15 cellular contexts compared by ENCODE assay signal in the genomic region with DNA sequence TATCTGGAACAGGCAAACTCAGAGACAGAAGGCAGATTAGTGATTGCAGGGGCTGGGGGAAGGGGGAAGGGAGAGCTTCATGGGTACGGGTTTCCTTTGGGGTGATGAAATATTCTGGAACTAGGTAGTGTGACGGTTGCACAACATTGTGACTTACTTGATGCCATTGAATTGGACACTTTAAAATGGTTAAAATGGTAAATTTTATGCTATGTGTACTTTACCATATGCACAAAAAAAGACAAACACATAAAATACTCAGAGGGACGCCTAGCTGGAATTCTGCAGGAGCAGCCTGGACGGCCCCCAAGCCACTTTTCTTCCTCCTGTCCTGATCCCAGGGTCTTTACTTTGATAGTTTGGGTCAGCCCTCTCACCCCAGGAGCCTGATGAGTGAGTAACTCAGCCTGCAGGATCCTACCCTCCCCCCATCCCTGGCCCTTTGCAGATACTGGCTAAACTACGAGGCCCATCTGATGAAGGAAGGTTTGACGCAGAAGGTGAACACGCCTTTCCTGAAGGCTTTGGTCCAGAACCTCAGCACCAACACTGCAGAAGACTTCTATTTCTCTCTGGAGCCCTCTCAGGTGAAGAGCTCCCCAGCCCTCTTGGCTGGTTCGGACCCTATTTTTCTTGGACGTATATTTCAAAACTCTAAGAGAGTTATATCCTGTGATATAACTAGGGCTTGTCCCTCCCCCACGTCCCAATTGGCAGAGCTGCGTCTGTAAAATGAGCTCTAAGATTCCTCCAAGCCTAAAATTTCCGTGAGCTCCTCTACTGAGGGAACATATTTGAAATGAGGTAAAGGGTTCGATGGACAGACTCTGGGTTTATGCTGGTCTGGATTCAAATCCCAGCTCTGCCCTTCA. TPM values are rescaled to one million over a fixed set of nuclear protein-coding genes. Genes with fewer than 3 reads are reported as not detected.
A peak's percentile ranks its signal among the peaks of the same experiment; 100 is the strongest.
DNase-seq lines count a peak whose midpoint lies in the region; ATAC-seq and TF ChIP-seq lines count a peak whose summit lies in the region.
"Had no signal": no experiment of that assay in that cellular context is flagged by ENCODE, and none has a peak within 500 bp of the region (broad histone marks: within the 10 kb centered on the region; RNA-seq: fewer than 3 reads in every experiment).

No MANE protein-coding gene starts in this region.

- H4K5ac ChIP-seq in H9 (ENCODE audit: insufficient read length, low read depth, low read length) = no peak overlapping the region

- H2BK20ac ChIP-seq in H9 (ENCODE audit: low read depth, low read length, poor library complexity, severe bottlenecking) = no peak overlapping the region

- H2BK120ac ChIP-seq in H9 (ENCODE audit: low read depth, low read length, poor library complexity, severe bottlenecking) (no peak overlapping the region), neuronal stem cell (ENCODE audit: low read depth, low read length) (no peak overlapping the region)

- H3K27ac ChIP-seq in H9 (ENCODE audit: insufficient read length, low read depth, low read length) (no peak overlapping the region), neuronal stem cell (replicated peaks; ENCODE audit: low read length) (peak overlapping the region; percentile 21), ascending aorta (no peak overlapping the region)
- H3K27ac ChIP-seq: SJCRH30 had no signal

- H2BK15ac ChIP-seq in H9 (ENCODE audit: low read depth, low read length) = no peak overlapping the region
- no peak overlapping the region for H2BK15ac ChIP-seq in neuronal stem cell (ENCODE audit: low read length)

- WGBS in H9 (ENCODE audit: extremely low coverage, insufficient read length, low lambda C conversion rate) = no CpG with 5 or more reads among the region's 13 CpGs
- no CpG with 5 or more reads among the region's 13 CpGs for WGBS in neuronal stem cell (ENCODE audit: extremely low coverage in 2 of 2, insufficient read length in 2 of 2, insufficient replicate concordance in 1 of 2), 2 donors

- no peaks in the 10 kb centered on the region for H3K36me3 ChIP-seq in neuronal stem cell (replicated peaks in 1 of 2; ENCODE audit: control insufficient read depth in 2 of 2, insufficient read depth in 2 of 2, low read length in 2 of 2)
- H3K36me3 ChIP-seq in ascending aorta = no peaks in the 10 kb centered on the region
- H3K36me3 ChIP-seq: SJCRH30 had no signal

- peaks cover 24% of the 10 kb centered on the region for H3K27me3 Mint-ChIP-seq in H9 (ENCODE audit: low read depth)

- peak overlapping the region in 1 of 2 experiments; percentile 18; a peak in 3 of 5 replicates for H3K4me3 Mint-ChIP-seq in H9
- H3K4me3 Mint-ChIP-seq: activated T-cell treated with anti-CD3 and anti-CD28 coated beads, Interleukin-2, amount 50 U/mL, for 72 hours had no signal

- H3K27me3 ChIP-seq in H9 (ENCODE audit: insufficient read depth, low read length) = no peaks in the 10 kb centered on the region
- H3K27me3 ChIP-seq in neuronal stem cell (ENCODE audit: control insufficient read depth in 3 of 3, insufficient read depth in 3 of 3, low read depth in 1 of 3, low read length in 3 of 3) = peaks cover 0 to 16% (median 0%) of the 10 kb centered on the region in 3 experiments
- no peaks in the 10 kb centered on the region for H3K27me3 ChIP-seq in ascending aorta

- no peak overlapping the region for H3K56ac ChIP-seq in H9 (ENCODE audit: insufficient read length, low read depth, low read length)

- no peak for ATAC-seq in HG03139 (IDR thresholded peaks at IDR 0.05; ENCODE audit: unreplicated experiment)
- ATAC-seq: activated CD4-positive, CD25-positive, alpha-beta regulatory T cell treated with anti-CD3 and anti-CD28 coated beads, Interleukin-2, amount 50 U/mL, for 24 hours; activated T-cell treated with anti-CD3 and anti-CD28 coated beads, Interleukin-2, amount 50 U/mL, for 72 hours; mucosa of descending colon had no signal

- H3K9me3 ChIP-seq in H9 (ENCODE audit: control insufficient read depth, low read depth, low read length) (no peaks in the 10 kb centered on the region), neuronal stem cell (replicated peaks in 1 of 2; ENCODE audit: control insufficient read depth in 2 of 2, insufficient read depth in 1 of 2, low read depth in 1 of 2, low read length in 2 of 2) (no peaks in the 10 kb centered on the region), ascending aorta (no peaks in the 10 kb centered on the region)
- H3K9me3 ChIP-seq: mucosa of descending colon, SJCRH30 had no signal

- H3K18ac ChIP-seq in H9 (ENCODE audit: insufficient read length, low read depth, low read length) (no peak overlapping the region), neuronal stem cell (ENCODE audit: low read length) (peak overlapping the region; percentile 25)

- no peaks in the 10 kb centered on the region for H3K79me1 ChIP-seq in H9 (ENCODE audit: insufficient read depth, low read depth, low read length, poor library complexity, severe bottlenecking)
- H3K79me1 ChIP-seq in neuronal stem cell (ENCODE audit: low read depth, low read length) = no peaks in the 10 kb centered on the region

- H3K9ac ChIP-seq in H9 (ENCODE audit: extremely low read depth, insufficient read length, low read length) (no peak overlapping the region), neuronal stem cell (ENCODE audit: low read depth, low read length, poor library complexity) (no peak overlapping the region)

- H3K4ac ChIP-seq in H9 (ENCODE audit: low read depth, low read length) (no peak overlapping the region), neuronal stem cell (ENCODE audit: low read length) (no peak overlapping the region)

- no peak overlapping the region for H3K23ac ChIP-seq in H9 (ENCODE audit: insufficient read length, low read depth, low read length)
- no peak overlapping the region for H3K23ac ChIP-seq in neuronal stem cell (ENCODE audit: low read depth, low read length, poor library complexity)

- H3K4me1 Mint-ChIP-seq in H9 = peaks cover 2 to 38% of the 10 kb centered on the region in 2 experiments

- H3T11ph ChIP-seq in H9 (ENCODE audit: low read length) = no peak overlapping the region

- H3K4me1 ChIP-seq in H9 (ENCODE audit: insufficient read depth, low read length) (peaks cover 4% of the 10 kb centered on the region; the same call in 1 of the 2 replicates), neuronal stem cell (ENCODE audit: control insufficient read depth in 2 of 2, insufficient read depth in 1 of 2, low read depth in 1 of 2, low read length in 2 of 2) (peaks cover 5 to 11% of the 10 kb centered on the region in 2 donors), ascending aorta (no peaks in the 10 kb centered on the region)
- H3K4me1 ChIP-seq: SJCRH30 had no signal

- peak; percentile 61 for DNase-seq in H9
- DNase-seq in NOMO-1 treated with dmso at 0.1 percent for 144 hours (lab: John Stamatoyannopoulos, UW; ENCODE audit: unreplicated experiment) = peak; percentile 62
- peak; percentile 8 for DNase-seq in fibroblast of mammary gland (ENCODE audit: low read depth)
- DNase-seq in neuronal stem cell (ENCODE audit: low spot score) = no peak
- DNase-seq in A172 (ENCODE audit: low spot score) = no peak
- no peak for DNase-seq in ascending aorta (ENCODE audit: low spot score in 2 of 2)
- DNase-seq: activated T-cell treated with anti-CD3 and anti-CD28 coated beads, Interleukin-2, amount 50 U/mL, for 72 hours; COR-L47; head of caudate nucleus; mucosa of descending colon; NCI-H446; SJCRH30 had no signal

- H2BK5ac ChIP-seq in H9 (ENCODE audit: insufficient read length, low read length) (no peak overlapping the region), neuronal stem cell (ENCODE audit: low read length) (no peak overlapping the region)

- H3K4me2 ChIP-seq in H9 (ENCODE audit: insufficient read depth, insufficient read length, low read length) = peak overlapping the region; percentile 14
- H3K4me2 ChIP-seq in neuronal stem cell (ENCODE audit: insufficient read depth, low read length, poor library complexity, severe bottlenecking) = no peak overlapping the region

- peak overlapping the region; percentile 42 for H2AFZ ChIP-seq in H9 (ENCODE audit: low read length)
- H2AFZ ChIP-seq in neuronal stem cell (ENCODE audit: low read length) = peak overlapping the region; percentile 58

- H3K27ac Mint-ChIP-seq in H9 = 0 out of 7 replicates have a peak overlapping the region, but pooled peaks of 1 of the 3 experiments have one; percentile 8
- H3K27ac Mint-ChIP-seq: activated T-cell treated with anti-CD3 and anti-CD28 coated beads, Interleukin-2, amount 50 U/mL, for 72 hours had no signal

- H2BK12ac ChIP-seq in H9 (ENCODE audit: insufficient read length, low read depth, low read length) (no peak overlapping the region), neuronal stem cell (ENCODE audit: low read length) (no peak overlapping the region)

- no peaks in the 10 kb centered on the region for H3K79me2 ChIP-seq in H9 (ENCODE audit: insufficient read depth, low read length)

- intact Hi-C loops in ascending aorta (cut with DNase I) = no loop called here

- no peaks in the 10 kb centered on the region for H3K23me2 ChIP-seq in H9 (ENCODE audit: insufficient read length, low read depth, low read length, poor library complexity, severe bottlenecking)

- no peak for TF ChIP-seq CTCF in H9 (conservative IDR thresholded peaks at IDR 0.05)
- no peak for TF ChIP-seq CTCF in fibroblast of mammary gland (conservative IDR thresholded peaks at IDR 0.05; ENCODE audit: control insufficient read depth, insufficient read depth, low read depth, low read length)
- no peak for TF ChIP-seq CTCF in ascending aorta (IDR thresholded peaks at IDR 0.05)

- no peak overlapping the region for H3K4me3 ChIP-seq in fibroblast of mammary gland (ENCODE audit: control insufficient read depth, low read depth, low read length)
- no peak overlapping the region for H3K4me3 ChIP-seq in neuronal stem cell (ENCODE audit: low read length in 2 of 2)
- no peak overlapping the region for H3K4me3 ChIP-seq in ascending aorta
- H3K4me3 ChIP-seq: mucosa of descending colon, SJCRH30 had no signal

- H4K8ac ChIP-seq in H9 (replicated peaks; ENCODE audit: insufficient read length, low read depth, low read length) (no peak overlapping the region), neuronal stem cell (ENCODE audit: low read depth, low read length) (no peak overlapping the region)

- H3K14ac ChIP-seq in H9 (ENCODE audit: insufficient read depth, low read length) = no peak overlapping the region
- H3K14ac ChIP-seq in neuronal stem cell (ENCODE audit: low read length) = no peak overlapping the region

- no peaks in the 10 kb centered on the region for H4K20me1 ChIP-seq in H9 (ENCODE audit: control insufficient read depth, insufficient read depth, insufficient read length)

- H3K9me3 Mint-ChIP-seq in H9 = no peaks in the 10 kb centered on the region
- H3K9me3 Mint-ChIP-seq: activated T-cell treated with anti-CD3 and anti-CD28 coated beads, Interleukin-2, amount 50 U/mL, for 72 hours had no signal

- no peaks in the 10 kb centered on the region for H3K36me3 Mint-ChIP-seq in H9 (ENCODE audit: insufficient read depth in 1 of 3, low read depth in 3 of 3)

- H2AK5ac ChIP-seq in H9 (ENCODE audit: insufficient read length, low read length) (no peak overlapping the region), neuronal stem cell (ENCODE audit: low read depth, low read length) (no peak overlapping the region)

- no peak overlapping the region for H4K91ac ChIP-seq in H9 (ENCODE audit: insufficient read length, low read depth, low read length)
- H4K91ac ChIP-seq in neuronal stem cell (ENCODE audit: low read depth, low read length, poor library complexity) = no peak overlapping the region

RNA-seq across cellular contexts. Expression of a gene that starts 7.9 kb away (rescaled TPM):
- total RNA-seq in H9 (2021) (0.46 and 0.64 TPM in 2 replicates), ascending aorta (not detected)
- 0.25 TPM for polyA plus RNA-seq in neuronal stem cell (2013, experiment 1 of 2)
- polyA plus RNA-seq in neuronal stem cell (2013, experiment 2 of 2) = 0.33 TPM
- total RNA-seq in A172 (2014; rRNA removed; shearing (Covaris generic)) = not detected in 2 replicates
- total RNA-seq: M059J, SJCRH30 had no signal

RNA-seq across cellular contexts. Expression of a gene that starts 18.6 kb away (rescaled TPM):
- total RNA-seq in H9 (2021) (0.72 TPM in 1 of 2 replicates, not detected in the other), ascending aorta (not detected)
- polyA plus RNA-seq in neuronal stem cell (2013, experiment 1 of 2) = 0.28 TPM
- polyA plus RNA-seq in neuronal stem cell (2013, experiment 2 of 2) = 0.21 TPM
- total RNA-seq in A172 (2014; rRNA removed; shearing (Covaris generic)) = 0.50 TPM in 1 of 2 replicates, not detected in the other
- total RNA-seq: M059J, mucosa of descending colon, SJCRH30 had no signal

RNA-seq across cellular contexts. Expression of a gene that starts 47.6 kb away (rescaled TPM):
- total RNA-seq in H9 (2021) (0.57 and 1.1 TPM in 2 replicates), ascending aorta (343 TPM)
- polyA plus RNA-seq in neuronal stem cell (2013, experiment 1 of 2) = 127 TPM
- polyA plus RNA-seq in neuronal stem cell (2013, experiment 2 of 2) = 124 TPM
- total RNA-seq in A172 (2014; rRNA removed; shearing (Covaris generic)) = 26.9 and 32.6 TPM in 2 replicates

RNA-seq across cellular contexts. Expression of a gene that starts 59.6 kb away (rescaled TPM):
- 25.7 and 29.9 TPM in 2 replicates for total RNA-seq in H9 (2021)
- 31.8 TPM for polyA plus RNA-seq in neuronal stem cell (2013, experiment 1 of 2)
- polyA plus RNA-seq in neuronal stem cell (2013, experiment 2 of 2) = 30.8 TPM
- total RNA-seq in A172 (2014; rRNA removed; shearing (Covaris generic)) = 19.9 and 22.0 TPM in 2 replicates
- 35.3 TPM for total RNA-seq in ascending aorta

Comparison
In these comparisons a context has a peak if more than half of its experiments do, and no peak if none do; other contexts are left out.
1. DNase-seq: peak in H9 (single experiment), NOMO-1 treated with dmso at 0.1 percent for 144 hours (single experiment) and fibroblast of mammary gland (single experiment); none in neuronal stem cell (single experiment), A172 (single experiment) and ascending aorta (0 of 2).
2. RNA of a gene that starts 47.6 kb away (total RNA-seq): 343 TPM in ascending aorta (single experiment) and 26.9 to 32.6 TPM in A172; 0.57 to 1.1 TPM in H9; every median in the first group is over 10 times any median in the second.